16 cellular contexts compared by ENCODE assay signal in genomic region chr9:88976888-88977257, GRCh38. TPM values are rescaled to one million over a fixed set of nuclear protein-coding genes. Genes with fewer than 3 reads are reported as not detected.
A peak's percentile ranks its signal among the peaks of the same experiment; 100 is the strongest.
DNase-seq lines count a peak whose midpoint lies in the region; TF ChIP-seq lines count a peak whose summit lies in the region.
"Had no signal": no experiment of that assay in that cellular context is flagged by ENCODE, and none has a peak within 500 bp of the region (broad histone marks: within the 10 kb centered on the region; RNA-seq: fewer than 3 reads in every experiment).

No MANE protein-coding gene starts in this region.

- intact Hi-C loops in activated CD4-positive, alpha-beta T cell treated with anti-CD3 and anti-CD28 coated beads, Interleukin-2, amount 10 ng/mL, durations not matched to agents 24 days and 14 days (cut with micrococcal nuclease), result loop anchor here (1.0 kb wide), 1 partner anchor 12 kb away; no protein-coding TSS in a partner anchor

- H3K4me3 ChIP-seq in OCI-LY1 (ENCODE audit: low read depth, low read length, poor library complexity, severe bottlenecking) (peak overlapping the region; percentile 2), coronary artery (no peak overlapping the region), neural progenitor cell (no peak overlapping the region)
- H3K4me3 ChIP-seq: Peyer's patch had no signal

- 0 out of 2 replicates have a peak, but pooled peaks cover 4% of the 10 kb centered on the region for H3K9me3 ChIP-seq in OCI-LY1 (ENCODE audit: low read length)
- H3K9me3 ChIP-seq in neural progenitor cell (ENCODE audit: low read depth), result no peaks in the 10 kb centered on the region
- H3K9me3 ChIP-seq: Peyer's patch had no signal

- peak overlapping the region; percentile 46 for H3K27ac ChIP-seq in OCI-LY1 (ENCODE audit: low read depth, low read length, poor library complexity, severe bottlenecking)
- no peak overlapping the region for H3K27ac ChIP-seq in coronary artery
- no peak overlapping the region for H3K27ac ChIP-seq in neural progenitor cell
- H3K27ac ChIP-seq: C4-2B, KMS-11, Peyer's patch had no signal

- TF ChIP-seq CTCF in OCI-LY1 (IDR thresholded peaks at IDR 0.05; ENCODE audit: low read length) (no peak), coronary artery (IDR thresholded peaks at IDR 0.05) (no peak), neural progenitor cell (IDR thresholded peaks at IDR 0.05) (no peak)

- no peaks in the 10 kb centered on the region for H4K20me1 ChIP-seq in OCI-LY1 (ENCODE audit: insufficient read depth, low read length)
- H4K20me1 ChIP-seq in neural progenitor cell (ENCODE audit: low read depth), result no peaks in the 10 kb centered on the region

- no peak for DNase-seq in activated CD4-positive, alpha-beta T cell treated with anti-CD3 and anti-CD28 coated beads, Interleukin-2, amount 10 ng/mL, durations not matched to agents 24 days and 14 days
- no peak for DNase-seq in activated CD4-positive, alpha-beta T cell treated with anti-CD3 and anti-CD28 coated beads for 48 hours
- DNase-seq in coronary artery (ENCODE audit: low spot score), result peak; percentile 49
- DNase-seq in neural progenitor cell (ENCODE audit: low spot score), result no peak
- DNase-seq in NCI-H524 treated with DMSO at 0.1 percent for 48 hours (lab: John Stamatoyannopoulos, UW), result no peak
- no peak for DNase-seq in NOMO-1 treated with DMSO at 0.1 percent for 48 hours (lab: John Stamatoyannopoulos, UW; ENCODE audit: unreplicated experiment)
- DNase-seq: Calu3; CD8-positive, alpha-beta memory T cell; NCI-H1092 treated with DMSO at 0.1 percent for 48 hours; NCI-H1436 treated with DMSO at 0.1 percent for 48 hours; NCI-H1930; NK-92 treated with Interleukin-12 subunit alpha and Interleukin-12 subunit beta, amount 100 ng/mL, for 24 hours had no signal

- H3K79me2 ChIP-seq in OCI-LY1 (ENCODE audit: insufficient read depth, low read length) (no peaks in the 10 kb centered on the region), neural progenitor cell (ENCODE audit: low read depth) (no peaks in the 10 kb centered on the region)

- no peaks in the 10 kb centered on the region for H3K36me3 Mint-ChIP-seq in activated CD4-positive, alpha-beta T cell treated with anti-CD3 and anti-CD28 coated beads, Interleukin-2, amount 10 ng/mL, durations not matched to agents 24 days and 14 days (ENCODE audit: low read depth)
- H3K36me3 Mint-ChIP-seq in neural progenitor cell, result peaks cover 3% of the 10 kb centered on the region
- H3K36me3 Mint-ChIP-seq: CD8-positive, alpha-beta memory T cell had no signal

- H3K36me3 ChIP-seq in OCI-LY1 (ENCODE audit: insufficient read depth, low read length), result no peaks in the 10 kb centered on the region
- no peaks in the 10 kb centered on the region for H3K36me3 ChIP-seq in neural progenitor cell
- H3K36me3 ChIP-seq: Peyer's patch had no signal

- H3K27me3 Mint-ChIP-seq in activated CD4-positive, alpha-beta T cell treated with anti-CD3 and anti-CD28 coated beads, Interleukin-2, amount 10 ng/mL, durations not matched to agents 24 days and 14 days, result peaks cover 12% of the 10 kb centered on the region
- peaks cover 4% of the 10 kb centered on the region for H3K27me3 Mint-ChIP-seq in neural progenitor cell (ENCODE audit: insufficient read depth, low read depth)

- H2AFZ ChIP-seq in OCI-LY1 (ENCODE audit: low read length), result no peak overlapping the region
- no peak overlapping the region for H2AFZ ChIP-seq in neural progenitor cell (replicated peaks)

- H3K9ac ChIP-seq in OCI-LY1 (ENCODE audit: low read length) (peak overlapping the region; percentile 58), neural progenitor cell (no peak overlapping the region)
- H3K9ac ChIP-seq: KMS-11 had no signal

- H3K9me2 ChIP-seq in OCI-LY1 (ENCODE audit: low read depth, low read length), result no peaks in the 10 kb centered on the region

- no peaks in the 10 kb centered on the region for H3F3A ChIP-seq in OCI-LY1 (ENCODE audit: insufficient read depth, low read length)
- H3F3A ChIP-seq in neural progenitor cell (ENCODE audit: low read depth), result peaks cover 40% of the 10 kb centered on the region

- H3K4me1 ChIP-seq in OCI-LY1 (ENCODE audit: insufficient read depth, low read length, severe bottlenecking), result peaks cover 28% of the 10 kb centered on the region
- H3K4me1 ChIP-seq in neural progenitor cell, result no peaks in the 10 kb centered on the region
- H3K4me1 ChIP-seq: Peyer's patch had no signal

- peaks cover 10% of the 10 kb centered on the region for H3K4me1 Mint-ChIP-seq in activated CD4-positive, alpha-beta T cell treated with anti-CD3 and anti-CD28 coated beads, Interleukin-2, amount 10 ng/mL, durations not matched to agents 24 days and 14 days
- H3K4me1 Mint-ChIP-seq in neural progenitor cell, result peaks cover 2% of the 10 kb centered on the region
- H3K4me1 Mint-ChIP-seq: CD8-positive, alpha-beta memory T cell had no signal

- peak overlapping the region; percentile 10 for H3K4me3 Mint-ChIP-seq in activated CD4-positive, alpha-beta T cell treated with anti-CD3 and anti-CD28 coated beads, Interleukin-2, amount 10 ng/mL, durations not matched to agents 24 days and 14 days
- no peak overlapping the region for H3K4me3 Mint-ChIP-seq in neural progenitor cell
- H3K4me3 Mint-ChIP-seq: CD8-positive, alpha-beta memory T cell had no signal

- H3K27me3 ChIP-seq in OCI-LY1 (ENCODE audit: insufficient read depth, low read length) (no peaks in the 10 kb centered on the region), neural progenitor cell (no peaks in the 10 kb centered on the region)
- H3K27me3 ChIP-seq: Peyer's patch had no signal

- H3K4me2 ChIP-seq in OCI-LY1 (ENCODE audit: low read length) (peak overlapping the region; percentile 13; the same call in 1 of the 2 replicates), neural progenitor cell (no peak overlapping the region)
- H3K4me2 ChIP-seq: KMS-11 had no signal

- peak overlapping the region; percentile 5 for H3K27ac Mint-ChIP-seq in activated CD4-positive, alpha-beta T cell treated with anti-CD3 and anti-CD28 coated beads, Interleukin-2, amount 10 ng/mL, durations not matched to agents 24 days and 14 days
- peak overlapping the region; percentile 17 for H3K27ac Mint-ChIP-seq in neural progenitor cell
- H3K27ac Mint-ChIP-seq: CD8-positive, alpha-beta memory T cell had no signal

- H3K9me3 Mint-ChIP-seq in activated CD4-positive, alpha-beta T cell treated with anti-CD3 and anti-CD28 coated beads, Interleukin-2, amount 10 ng/mL, durations not matched to agents 24 days and 14 days, result no peaks in the 10 kb centered on the region
- peaks cover 17% of the 10 kb centered on the region for H3K9me3 Mint-ChIP-seq in neural progenitor cell
- H3K9me3 Mint-ChIP-seq: CD8-positive, alpha-beta memory T cell had no signal

RNA-seq across cellular contexts. Expression of gene S1PR3, which starts 14.4 kb away (rescaled TPM):
- total RNA-seq in activated CD4-positive, alpha-beta T cell treated with anti-CD3 and anti-CD28 coated beads, Interleukin-2, amount 10 ng/mL, durations not matched to agents 24 days and 14 days, result 3.4 and 3.8 TPM in 2 replicates
- total RNA-seq in neural progenitor cell (ENCODE audit: low replicate concordance), result 21.6 and 29.4 TPM in 2 replicates
